In genomic region chr15:81288040-81288439, GRCh38 we compare ENCODE assay signal across 21 cellular contexts. TPM values are rescaled to one million over a fixed set of nuclear protein-coding genes. Genes with fewer than 3 reads are reported as not detected.
DNase-seq lines count a peak whose midpoint lies in the region; ATAC-seq and TF ChIP-seq lines count a peak whose summit lies in the region.
"Had no signal": no experiment of that assay in that cellular context is flagged by ENCODE, and none has a peak within 500 bp of the region (broad histone marks: within the 10 kb centered on the region; RNA-seq: fewer than 3 reads in every experiment).

No MANE protein-coding gene starts in this region.

- no peak for ATAC-seq in activated naive CD4-positive, alpha-beta T cell treated with anti-CD3 and anti-CD28 coated beads, Interleukin-2, amount 50 U/mL, for 72 hours
- no peak for ATAC-seq in stimulated activated memory B cell treated with anti-CD40 and anti-IgM and Interleukin-4, amounts not matched to agents 10 μg/mL and 1 μg/mL and 100 μg/mL, for 72 hours
- ATAC-seq: activated CD4-positive, CD25-positive, alpha-beta regulatory T cell treated with anti-CD3 and anti-CD28 coated beads, Interleukin-2, amount 50 U/mL, for 24 hours; left lobe of liver; Right ventricle myocardium inferior had no signal

- in situ Hi-C loops in G401 (cut with HindIII; ENCODE audit: low sequenced_read_pairs) = no loop called here

- DNase-seq in activated naive CD4-positive, alpha-beta T cell treated with anti-CD3 and anti-CD28 coated beads, Interleukin-2, amount 50 U/mL, for 72 hours (ENCODE audit: low spot score in 2 of 2) = no peak
- no peak for DNase-seq in activated naive CD4-positive, alpha-beta T cell (lab: John Stamatoyannopoulos, UW)
- DNase-seq in G401 (ENCODE audit: low spot score) (peak; percentile 65), NOMO-1 treated with DMSO at 0.1 percent for 48 hours (lab: John Stamatoyannopoulos, UW; ENCODE audit: unreplicated experiment) (no peak), NCI-H2196 treated with DMSO at 0.1 percent for 48 hours (lab: John Stamatoyannopoulos, UW; ENCODE audit: unreplicated experiment) (no peak), BE2C (no peak)
- DNase-seq: activated gamma-delta T cell; central memory CD4-positive, alpha-beta T cell; head of caudate nucleus; KG1; midbrain; MV-4-11; NCI-H2171 treated with DMSO at 0.1 percent for 48 hours; testis had no signal

- H3K27ac Mint-ChIP-seq in activated naive CD4-positive, alpha-beta T cell treated with anti-CD3 and anti-CD28 coated beads, Interleukin-2, amount 50 U/mL, for 72 hours = peak overlapping the region; percentile 70 to 85
- H3K27ac Mint-ChIP-seq in dendritic cell treated with granulocyte-macrophage colony-stimulating factor and Interleukin-4, amounts not matched to agents 40 ng/mL and 50 ng/mL, for 4 days = peak overlapping the region; percentile 19
- H3K27ac Mint-ChIP-seq in stimulated activated memory B cell treated with anti-CD40 and anti-IgM and Interleukin-4, amounts not matched to agents 10 μg/mL and 1 μg/mL and 100 μg/mL, for 72 hours = peak overlapping the region; percentile 98

- H3K27me3 ChIP-seq in BE2C = no peaks in the 10 kb centered on the region
- H3K27me3 ChIP-seq: ascending aorta, testis had no signal

- H3K27me3 Mint-ChIP-seq in dendritic cell treated with granulocyte-macrophage colony-stimulating factor and Interleukin-4, amounts not matched to agents 40 ng/mL and 50 ng/mL, for 4 days = no peaks in the 10 kb centered on the region
- no peaks in the 10 kb centered on the region for H3K27me3 Mint-ChIP-seq in stimulated activated memory B cell treated with anti-CD40 and anti-IgM and Interleukin-4, amounts not matched to agents 10 μg/mL and 1 μg/mL and 100 μg/mL, for 72 hours

- H3K4me1 Mint-ChIP-seq in dendritic cell treated with granulocyte-macrophage colony-stimulating factor and Interleukin-4, amounts not matched to agents 40 ng/mL and 50 ng/mL, for 4 days (ENCODE audit: low read depth) = peaks cover 65% of the 10 kb centered on the region
- H3K4me1 Mint-ChIP-seq in stimulated activated memory B cell treated with anti-CD40 and anti-IgM and Interleukin-4, amounts not matched to agents 10 μg/mL and 1 μg/mL and 100 μg/mL, for 72 hours = peaks cover 81% of the 10 kb centered on the region
- H3K4me1 Mint-ChIP-seq: neural crest cell had no signal

- H3K36me3 ChIP-seq in BE2C = no peaks in the 10 kb centered on the region
- H3K36me3 ChIP-seq: ascending aorta had no signal

- peaks cover 9 to 21% of the 10 kb centered on the region in 2 donors for H3K9me3 Mint-ChIP-seq in activated naive CD4-positive, alpha-beta T cell treated with anti-CD3 and anti-CD28 coated beads, Interleukin-2, amount 50 U/mL, for 72 hours
- peaks cover 8% of the 10 kb centered on the region for H3K9me3 Mint-ChIP-seq in dendritic cell treated with granulocyte-macrophage colony-stimulating factor and Interleukin-4, amounts not matched to agents 40 ng/mL and 50 ng/mL, for 4 days
- peaks cover 6% of the 10 kb centered on the region for H3K9me3 Mint-ChIP-seq in stimulated activated memory B cell treated with anti-CD40 and anti-IgM and Interleukin-4, amounts not matched to agents 10 μg/mL and 1 μg/mL and 100 μg/mL, for 72 hours
- H3K9me3 Mint-ChIP-seq: neural crest cell had no signal

- peaks cover 20 to 37% of the 10 kb centered on the region in 2 donors for H3K36me3 Mint-ChIP-seq in activated naive CD4-positive, alpha-beta T cell treated with anti-CD3 and anti-CD28 coated beads, Interleukin-2, amount 50 U/mL, for 72 hours
- peaks cover 5% of the 10 kb centered on the region for H3K36me3 Mint-ChIP-seq in dendritic cell treated with granulocyte-macrophage colony-stimulating factor and Interleukin-4, amounts not matched to agents 40 ng/mL and 50 ng/mL, for 4 days (ENCODE audit: low read depth)
- peaks cover 10% of the 10 kb centered on the region for H3K36me3 Mint-ChIP-seq in stimulated activated memory B cell treated with anti-CD40 and anti-IgM and Interleukin-4, amounts not matched to agents 10 μg/mL and 1 μg/mL and 100 μg/mL, for 72 hours

- intact Hi-C loops in dendritic cell treated with granulocyte-macrophage colony-stimulating factor and Interleukin-4, amounts not matched to agents 40 ng/mL and 50 ng/mL, for 4 days (cut with micrococcal nuclease) = loop anchor here (5.0 kb wide), 1 partner anchor 34 kb away; the partner anchor contains the start of gene STARD5

- H3K4me1 ChIP-seq in BE2C = no peaks in the 10 kb centered on the region
- H3K4me1 ChIP-seq: ascending aorta, testis had no signal

- no peak overlapping the region for H3K4me3 ChIP-seq in BE2C (ENCODE audit: low read depth, low read length)
- H3K4me3 ChIP-seq: ascending aorta, testis had no signal

- no peak overlapping the region for H3K4me3 Mint-ChIP-seq in dendritic cell treated with granulocyte-macrophage colony-stimulating factor and Interleukin-4, amounts not matched to agents 40 ng/mL and 50 ng/mL, for 4 days
- H3K4me3 Mint-ChIP-seq in stimulated activated memory B cell treated with anti-CD40 and anti-IgM and Interleukin-4, amounts not matched to agents 10 μg/mL and 1 μg/mL and 100 μg/mL, for 72 hours = no peak overlapping the region
- H3K4me3 Mint-ChIP-seq: neural crest cell had no signal

- no peaks in the 10 kb centered on the region for H3K9me3 ChIP-seq in BE2C
- H3K9me3 ChIP-seq: ascending aorta, testis had no signal

- TF ChIP-seq CTCF in BE2C (IDR thresholded peaks at IDR 0.05; ENCODE audit: low read depth, low read length) = no peak

RNA-seq across cellular contexts. Expression of gene STARD5, which starts 35.9 kb away (rescaled TPM):
- total RNA-seq in activated naive CD4-positive, alpha-beta T cell treated with anti-CD3 and anti-CD28 coated beads, Interleukin-2, amount 50 U/mL, for 72 hours = 1 to 10 TPM; 8.0 to 8.8 TPM
- total RNA-seq in G401 (2014; rRNA removed; shearing (Covaris generic)) = not detected in 2 replicates
- polyA plus RNA-seq in BE2C (2012; ENCODE audit: insufficient read depth, insufficient read length, low read depth) = 1.1 TPM

Comparison
In these comparisons a context has a peak if more than half of its experiments do, and no peak if none do; other contexts are left out.
1. H3K27ac Mint-ChIP-seq: peak in every context shown above with its lines; median percentile 98 in stimulated activated memory B cell treated with anti-CD40 and anti-IgM and Interleukin-4, amounts not matched to agents 10 μg/mL and 1 μg/mL and 100 μg/mL, for 72 hours; 78 in activated naive CD4-positive, alpha-beta T cell treated with anti-CD3 and anti-CD28 coated beads, Interleukin-2, amount 50 U/mL, for 72 hours; 19 in dendritic cell treated with granulocyte-macrophage colony-stimulating factor and Interleukin-4, amounts not matched to agents 40 ng/mL and 50 ng/mL, for 4 days.